In the genomic region with DNA sequence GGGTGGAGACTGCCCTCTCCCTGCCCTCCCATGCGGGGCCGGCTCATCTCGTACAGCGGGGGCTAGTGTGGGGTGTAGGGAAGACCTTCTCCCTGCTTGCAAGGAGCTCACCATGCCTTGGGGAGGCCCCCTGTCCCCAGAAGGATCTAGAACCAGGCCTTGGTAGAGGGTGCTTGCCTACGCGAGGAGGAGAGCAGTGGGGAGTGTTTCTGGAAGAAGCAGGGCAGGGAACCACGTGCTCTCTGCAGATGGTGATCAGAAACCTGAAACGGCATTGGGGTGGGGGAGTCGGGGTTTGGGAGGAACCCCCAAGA, we compare ENCODE assay signal across 9 cellular contexts. TPM values are rescaled to one million over a fixed set of nuclear protein-coding genes. Genes with fewer than 3 reads are reported as not detected.
A peak's percentile ranks its signal among the peaks of the same experiment; 100 is the strongest.
DNase-seq lines count a peak whose midpoint lies in the region; ATAC-seq and TF ChIP-seq lines count a peak whose summit lies in the region.
"Had no signal": no experiment of that assay in that cellular context is flagged by ENCODE, and none has a peak within 500 bp of the region (broad histone marks: within the 10 kb centered on the region; RNA-seq: fewer than 3 reads in every experiment).

No MANE protein-coding gene starts in this region.

- H3K4me1 Mint-ChIP-seq in IgD-negative memory B cell: peaks cover 17 to 26% (median 18%) of the 10 kb centered on the region in 3 donors
- peaks cover 25 to 26% of the 10 kb centered on the region in 2 donors for H3K4me1 Mint-ChIP-seq in natural killer cell treated with Interleukin-12 subunit alpha and Interleukin-12 subunit beta and Interleukin-15 and Interleukin-18, amount 100 ng/mL, for 72 hours (ENCODE audit: low read depth in 2 of 2)

- no peaks in the 10 kb centered on the region for H3K36me3 Mint-ChIP-seq in IgD-negative memory B cell
- H3K36me3 Mint-ChIP-seq in natural killer cell treated with Interleukin-12 subunit alpha and Interleukin-12 subunit beta and Interleukin-15 and Interleukin-18, amount 100 ng/mL, for 72 hours: no peaks in the 10 kb centered on the region

- POLR2A ChIA-PET in AG04449 (lab: Yijun Ruan, JAX): interaction anchor here (1.0 kb wide), 1 partner anchor 37 kb away, joined by 4 read pairs; no protein-coding TSS in a partner anchor

- no peaks in the 10 kb centered on the region for H3K27me3 Mint-ChIP-seq in IgD-negative memory B cell
- H3K27me3 Mint-ChIP-seq in natural killer cell treated with Interleukin-12 subunit alpha and Interleukin-12 subunit beta and Interleukin-15 and Interleukin-18, amount 100 ng/mL, for 72 hours: no peaks in the 10 kb centered on the region

- peak overlapping the region; percentile 92 for H3K27ac ChIP-seq in cingulate gyrus (ENCODE audit: low read depth, low read length)

- H3K27ac Mint-ChIP-seq in IgD-negative memory B cell: peak overlapping the region; percentile 81 to 100 (median 94)
- H3K27ac Mint-ChIP-seq in natural killer cell treated with Interleukin-12 subunit alpha and Interleukin-12 subunit beta and Interleukin-15 and Interleukin-18, amount 100 ng/mL, for 72 hours: peak overlapping the region; percentile 84 to 89

- CTCF ChIA-PET in AG04449 (lab: Yijun Ruan, JAX): interaction anchor here (1.2 to 2.1 kb wide), 2 partner anchors 22 to 59 kb away, joined by 5 read pairs; no protein-coding TSS in a partner anchor

- H3K9me3 Mint-ChIP-seq in IgD-negative memory B cell: no peaks in the 10 kb centered on the region
- H3K9me3 Mint-ChIP-seq in natural killer cell treated with Interleukin-12 subunit alpha and Interleukin-12 subunit beta and Interleukin-15 and Interleukin-18, amount 100 ng/mL, for 72 hours: no peaks in the 10 kb centered on the region

- no peak for TF ChIP-seq CTCF in AG04449 (IDR thresholded peaks at IDR 0.05; ENCODE audit: insufficient read depth, low read length, missing control alignments)
- TF ChIP-seq CTCF in GM10266 (IDR thresholded peaks at IDR 0.05; ENCODE audit: control insufficient read depth, insufficient read depth, low read depth, missing control alignments): no peak

- no peak for DNase-seq in AG04449 (ENCODE audit: low read depth, low spot score)
- DNase-seq in natural killer cell treated with Interleukin-12 subunit alpha and Interleukin-12 subunit beta and Interleukin-15 and Interleukin-18, amount 100 ng/mL, for 72 hours (ENCODE audit: low spot score): no peak
- no peak for DNase-seq in SIG-M5 treated with dmso at 0.1 percent for 504 hours (lab: John Stamatoyannopoulos, UW; ENCODE audit: unreplicated experiment)
- no peak for DNase-seq in GM10266 (ENCODE audit: extremely low spot score)
- no peak for DNase-seq in activated gamma-delta T cell treated with Interleukin-2 at 50 U/mL for 16 hours
- DNase-seq in NOMO-1 treated with dmso at 0.1 percent for 144 hours (lab: John Stamatoyannopoulos, UW; ENCODE audit: unreplicated experiment): no peak

- H3K4me3 ChIP-seq in AG04449 (ENCODE audit: low read depth, low read length): peak overlapping the region; percentile 67

- peak overlapping the region; percentile 76 to 99 (median 88) for H3K4me3 Mint-ChIP-seq in IgD-negative memory B cell
- peak overlapping the region; percentile 94 for H3K4me3 Mint-ChIP-seq in natural killer cell treated with Interleukin-12 subunit alpha and Interleukin-12 subunit beta and Interleukin-15 and Interleukin-18, amount 100 ng/mL, for 72 hours

- ATAC-seq in natural killer cell treated with Interleukin-12 subunit alpha and Interleukin-12 subunit beta and Interleukin-15 and Interleukin-18, amount 100 ng/mL, for 72 hours: no peak

RNA-seq across cellular contexts. Expression of a gene that starts 2.7 kb away (rescaled TPM):
- 0.81 TPM for polyA plus RNA-seq in IgD-negative memory B cell
- 10 to 100 TPM; 43.1 to 60.9 TPM for total RNA-seq in natural killer cell treated with Interleukin-12 subunit alpha and Interleukin-12 subunit beta and Interleukin-15 and Interleukin-18, amount 100 ng/mL, for 72 hours

RNA-seq across cellular contexts. Expression of a gene that starts 22.8 kb away (rescaled TPM):
- polyA plus RNA-seq in IgD-negative memory B cell: 0.08 TPM
- total RNA-seq in natural killer cell treated with Interleukin-12 subunit alpha and Interleukin-12 subunit beta and Interleukin-15 and Interleukin-18, amount 100 ng/mL, for 72 hours: not detected
- polyA plus RNA-seq: neural cell had no signal

RNA-seq across cellular contexts. Expression of a gene that starts 29.0 kb away (rescaled TPM):
- 23.4 TPM for polyA plus RNA-seq in IgD-negative memory B cell
- total RNA-seq in natural killer cell treated with Interleukin-12 subunit alpha and Interleukin-12 subunit beta and Interleukin-15 and Interleukin-18, amount 100 ng/mL, for 72 hours: 100 to 1,000 TPM in 1 of 2 donors, 10 to 100 TPM in 1; 79.0 to 153 TPM

RNA-seq across cellular contexts. Expression of a gene that starts 36.6 kb away (rescaled TPM):
- 42.5 TPM for polyA plus RNA-seq in IgD-negative memory B cell
- 10 to 100 TPM; 23.2 to 69.1 TPM for total RNA-seq in natural killer cell treated with Interleukin-12 subunit alpha and Interleukin-12 subunit beta and Interleukin-15 and Interleukin-18, amount 100 ng/mL, for 72 hours
